ENCODE assay signal across 25 cellular contexts in the genomic region with DNA sequence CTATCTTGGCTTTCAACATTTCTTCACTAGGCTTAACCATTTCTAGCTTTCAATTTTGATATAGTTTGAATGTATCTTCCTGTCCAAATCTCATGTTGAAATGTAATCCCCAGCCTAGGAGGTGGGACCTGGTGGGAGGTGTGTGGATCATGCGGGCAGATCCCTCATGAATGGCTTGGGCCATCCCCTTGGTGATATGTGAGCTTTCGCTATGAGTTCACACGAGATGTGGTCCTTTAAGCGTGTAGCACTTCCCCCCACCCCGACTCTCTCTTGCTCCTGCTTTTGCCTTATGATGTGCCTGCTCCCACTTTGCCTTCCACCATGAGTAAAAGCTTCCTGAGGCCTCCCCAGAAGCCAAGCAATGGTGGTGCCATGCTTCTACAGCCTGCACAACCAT. TPM values are rescaled to one million over a fixed set of nuclear protein-coding genes. Genes with fewer than 3 reads are reported as not detected.
DNase-seq lines count a peak whose midpoint lies in the region; ATAC-seq and TF ChIP-seq lines count a peak whose summit lies in the region.
"Had no signal": no experiment of that assay in that cellular context is flagged by ENCODE, and none has a peak within 500 bp of the region (broad histone marks: within the 10 kb centered on the region; RNA-seq: fewer than 3 reads in every experiment).

No MANE protein-coding gene starts in this region.

- WGBS in heart left ventricle, 4 donors, result 90 to 96% (median 92%) methylated on average over 5 of the region's 5 CpGs

- H3K4me3 ChIP-seq in heart left ventricle, result no peak overlapping the region
- H3K4me3 ChIP-seq: A549; BLaER1 treated with 17β-estradiol and CSF1 and Interleukin-3, amounts not matched to agents 10 nM and 100 nM; sigmoid colon; tibial nerve had no signal

- H3K36me3 ChIP-seq in heart left ventricle, result no peaks in the 10 kb centered on the region
- H3K36me3 ChIP-seq: BLaER1 treated with 17β-estradiol and CSF1 and Interleukin-3, amounts not matched to agents 10 nM and 100 nM; sigmoid colon; tibial nerve had no signal

- H3K27ac ChIP-seq in heart left ventricle, result no peak overlapping the region
- H3K27ac ChIP-seq: A549; BLaER1 treated with 17β-estradiol and CSF1 and Interleukin-3, amounts not matched to agents 10 nM and 100 nM; parathyroid adenoma; sigmoid colon; tibial nerve had no signal

- ATAC-seq in GM21381 (IDR thresholded peaks at IDR 0.05; ENCODE audit: unreplicated experiment) (peak; percentile 70), HG02763 (IDR thresholded peaks at IDR 0.05; ENCODE audit: unreplicated experiment) (peak; percentile 77), HG03520 (IDR thresholded peaks at IDR 0.05; ENCODE audit: unreplicated experiment) (peak; percentile 73), heart left ventricle (no peak)
- ATAC-seq: A549, T-cell had no signal

- DNase-seq in GM13976 (ENCODE audit: low spot score) (peak; percentile 31), KG1 (lab: John Stamatoyannopoulos, UW) (no peak), heart left ventricle (no peak), cerebellar nuclear complex (lab: John Stamatoyannopoulos, UW) (no peak), RPMI8226 (no peak)
- DNase-seq: activated CD4-positive, alpha-beta T cell treated with anti-CD3 and anti-CD28 coated beads, Interleukin-2, amount 10 ng/mL, durations not matched to agents 7 days and 5 days; activated naive CD4-positive, alpha-beta T cell; aorta; GDM1; hippocampal formation; islet precursor cell; naive B cell; NCI-H2029 treated with DMSO at 0.1 percent for 48 hours; NCI-H446; NK-92 treated with Interleukin-12 subunit alpha and Interleukin-12 subunit beta, amount 100 ng/mL, for 24 hours; sigmoid colon; stimulated activated naive CD4-positive, alpha-beta T cell; T-cell had no signal

- peaks cover 0 to 17% (median 2%) of the 10 kb centered on the region in 12 donors for H3K9me3 ChIP-seq in heart left ventricle

- no peak for TF ChIP-seq POLR2A in heart left ventricle (IDR thresholded peaks at IDR 0.05)

- intact Hi-C loops in heart left ventricle (cut with DNase I), result no loop called here

- TF ChIP-seq CTCF in GM13976 (IDR thresholded peaks at IDR 0.05; ENCODE audit: borderline replicate concordance, control extremely low read depth, extremely low read depth, insufficient read depth, missing control alignments) (no peak), heart left ventricle (IDR thresholded peaks at IDR 0.05) (no peak)

- in situ Hi-C loops in GM13976 (cut with MboI; ENCODE audit: low sequenced_read_pairs, unreplicated experiment), result no loop called here

- H3K27me3 ChIP-seq in heart left ventricle, result no peaks in the 10 kb centered on the region
- H3K27me3 ChIP-seq: BLaER1 treated with 17β-estradiol and CSF1 and Interleukin-3, amounts not matched to agents 10 nM and 100 nM; sigmoid colon; tibial nerve had no signal

- no peaks in the 10 kb centered on the region for H3K4me1 ChIP-seq in heart left ventricle
- H3K4me1 ChIP-seq: A549, parathyroid adenoma, sigmoid colon, tibial nerve had no signal

RNA-seq across cellular contexts. Expression of gene PHAX, which starts 40.6 kb away (rescaled TPM):
- total RNA-seq in heart left ventricle, result 10 to 100 TPM; 22.5 to 32.7 (median 30.8) TPM
- 10 to 100 TPM; 16.6 to 29.6 TPM for polyA plus RNA-seq in heart left ventricle

RNA-seq across cellular contexts. Expression of gene ALDH7A1, which starts 46.4 kb away (rescaled TPM):
- 10 to 100 TPM; 12.3 to 67.6 (median 45.0) TPM for total RNA-seq in heart left ventricle
- polyA plus RNA-seq in heart left ventricle, result 10 to 100 TPM; 21.3 to 27.0 TPM

Comparison
In these comparisons a context has a peak if more than half of its experiments do, and no peak if none do; other contexts are left out.
1. ATAC-seq: peak in GM21381 (single experiment), HG02763 (single experiment) and HG03520 (single experiment); none in heart left ventricle (0 of 4).